Comparison of ENCODE assay signal across 1 cellular context in the genomic region with DNA sequence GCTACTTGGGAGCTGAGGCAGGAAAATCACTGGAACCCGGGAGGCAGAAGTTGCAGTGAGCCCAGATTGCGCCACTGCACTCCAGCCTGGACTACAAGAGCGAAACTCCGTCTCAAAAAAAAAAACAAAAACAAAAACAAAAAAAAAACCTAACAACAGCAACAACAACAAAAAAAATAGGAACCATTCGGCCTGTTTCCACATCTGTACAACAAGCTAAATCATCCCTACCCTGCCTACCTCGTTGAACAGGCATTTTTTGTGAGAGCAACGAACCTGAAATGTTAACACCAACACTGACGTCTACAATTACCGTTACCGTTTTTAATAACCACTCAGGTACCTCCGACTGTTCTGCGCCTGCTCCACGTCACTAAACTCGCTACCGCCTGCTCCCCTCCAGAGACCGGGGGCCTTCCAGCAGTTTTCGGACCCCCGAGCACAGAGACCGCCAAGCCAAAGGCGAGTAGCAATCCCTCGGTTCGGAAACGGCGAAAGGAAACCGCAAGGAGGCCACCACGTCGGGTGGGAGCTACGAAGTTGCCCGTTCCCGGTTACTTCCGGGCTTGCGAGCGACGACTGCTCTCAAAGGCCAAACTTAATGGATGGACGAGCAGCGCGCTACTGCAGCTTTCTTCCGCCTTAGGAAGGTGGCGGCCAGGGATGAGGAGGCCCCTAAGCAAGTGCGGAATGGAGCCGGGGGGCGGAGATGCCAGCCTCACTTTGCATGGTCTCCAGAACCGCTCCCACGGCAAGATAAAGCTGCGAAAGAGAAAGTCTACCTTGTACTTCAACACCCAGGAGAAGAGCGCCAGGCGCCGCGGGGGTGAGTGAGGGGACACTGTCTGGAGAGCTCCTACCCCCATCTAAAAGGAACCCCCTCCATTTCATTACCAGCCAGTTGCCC.
A peak's percentile ranks its signal among the peaks of the same experiment; 100 is the strongest.
TF ChIP-seq lines count a peak whose summit lies in the region.

PIGB (plus strand) TSS at position 635 of the 907 bp plus-strand sequence; CDS start at position 664, 29 bp downstream.
PIGBOS1 (minus strand) TSS at position 536 of the 907 bp plus-strand sequence. CDS start 1,331 bp downstream, outside the sequence.

TF ChIP-seq in HepG2, 621 proteins besides CTCF, POLR2A, EP300 and RAD21 (continued from another document and continues in another):
- TF ChIP-seq HMG20A (CRISPR knock-in tag; IDR thresholded peaks at IDR 0.05; ENCODE audit: borderline replicate concordance), result no peak; the same call in 1 of the 2 replicates
- TF ChIP-seq ZNF773 (CRISPR knock-in tag; IDR thresholded peaks at IDR 0.05; ENCODE audit: borderline replicate concordance), result peak; percentile 27; the same call in 1 of the 2 replicates
- TF ChIP-seq ZNF34 (CRISPR knock-in tag; IDR thresholded peaks at IDR 0.05; ENCODE audit: borderline replicate concordance), result peak; percentile 95; the same call in 1 of the 2 replicates
- TF ChIP-seq ZNF546 (CRISPR knock-in tag; conservative IDR thresholded peaks at IDR 0.05), result no peak
- TF ChIP-seq ZNF512B (CRISPR knock-in tag; IDR thresholded peaks at IDR 0.05; ENCODE audit: borderline replicate concordance), result 0 out of 2 replicates have a peak, but pooled peaks have one; percentile 16
- peak; percentile 51 for TF ChIP-seq ZNF280D (CRISPR knock-in tag; IDR thresholded peaks at IDR 0.05)
- peak; percentile 57 for TF ChIP-seq ZBTB21 (CRISPR knock-in tag; IDR thresholded peaks at IDR 0.05)
- TF ChIP-seq, protein P1, sequence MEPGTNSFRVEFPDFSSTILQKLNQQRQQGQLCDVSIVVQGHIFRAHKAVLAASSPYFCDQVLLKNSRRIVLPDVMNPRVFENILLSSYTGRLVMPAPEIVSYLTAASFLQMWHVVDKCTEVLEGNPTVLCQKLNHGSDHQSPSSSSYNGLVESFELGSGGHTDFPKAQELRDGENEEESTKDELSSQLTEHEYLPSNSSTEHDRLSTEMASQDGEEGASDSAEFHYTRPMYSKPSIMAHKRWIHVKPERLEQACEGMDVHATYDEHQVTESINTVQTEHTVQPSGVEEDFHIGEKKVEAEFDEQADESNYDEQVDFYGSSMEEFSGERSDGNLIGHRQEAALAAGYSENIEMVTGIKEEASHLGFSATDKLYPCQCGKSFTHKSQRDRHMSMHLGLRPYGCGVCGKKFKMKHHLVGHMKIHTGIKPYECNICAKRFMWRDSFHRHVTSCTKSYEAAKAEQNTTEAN (CRISPR knock-in tag; conservative IDR thresholded peaks at IDR 0.05), result 0 out of 2 replicates have a peak, but pooled peaks have one; percentile 9
- 0 out of 2 replicates have a peak, but pooled peaks have one; percentile 63 for TF ChIP-seq ZNF564 (CRISPR knock-in tag; IDR thresholded peaks at IDR 0.05)
- TF ChIP-seq ISX (CRISPR knock-in tag; conservative IDR thresholded peaks at IDR 0.05), result no peak
- 0 out of 2 replicates have a peak, but pooled peaks have one; percentile 44 for TF ChIP-seq ZNF761 (CRISPR knock-in tag; conservative IDR thresholded peaks at IDR 0.05)
- TF ChIP-seq ARNTL (CRISPR knock-in tag; IDR thresholded peaks at IDR 0.05), result peak; percentile 50; the same call in 1 of the 2 replicates
- peak; percentile 25; the same call in 1 of the 2 replicates for TF ChIP-seq ZNF124 (CRISPR knock-in tag; IDR thresholded peaks at IDR 0.05)
- peak; percentile 25; the same call in 1 of the 2 replicates for TF ChIP-seq TFDP1 (CRISPR knock-in tag; IDR thresholded peaks at IDR 0.05; ENCODE audit: borderline replicate concordance)
- TF ChIP-seq ELF1 (CRISPR knock-in tag; IDR thresholded peaks at IDR 0.05), result peak; percentile 100
- TF ChIP-seq USF2 (IDR thresholded peaks at IDR 0.05; ENCODE audit: low read depth, low read length), result no peak
- no peak for TF ChIP-seq USF2 (CRISPR knock-in tag; IDR thresholded peaks at IDR 0.05; ENCODE audit: borderline replicate concordance)
- TF ChIP-seq HOXA9 (CRISPR knock-in tag; IDR thresholded peaks at IDR 0.05; ENCODE audit: borderline replicate concordance), result 0 out of 2 replicates have a peak, but pooled peaks have one; percentile 23
- TF ChIP-seq, protein P2, sequence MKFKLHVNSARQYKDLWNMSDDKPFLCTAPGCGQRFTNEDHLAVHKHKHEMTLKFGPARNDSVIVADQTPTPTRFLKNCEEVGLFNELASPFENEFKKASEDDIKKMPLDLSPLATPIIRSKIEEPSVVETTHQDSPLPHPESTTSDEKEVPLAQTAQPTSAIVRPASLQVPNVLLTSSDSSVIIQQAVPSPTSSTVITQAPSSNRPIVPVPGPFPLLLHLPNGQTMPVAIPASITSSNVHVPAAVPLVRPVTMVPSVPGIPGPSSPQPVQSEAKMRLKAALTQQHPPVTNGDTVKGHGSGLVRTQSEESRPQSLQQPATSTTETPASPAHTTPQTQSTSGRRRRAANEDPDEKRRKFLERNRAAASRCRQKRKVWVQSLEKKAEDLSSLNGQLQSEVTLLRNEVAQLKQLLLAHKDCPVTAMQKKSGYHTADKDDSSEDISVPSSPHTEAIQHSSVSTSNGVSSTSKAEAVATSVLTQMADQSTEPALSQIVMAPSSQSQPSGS (CRISPR knock-in tag; IDR thresholded peaks at IDR 0.05), result peak; percentile 86
- TF ChIP-seq, protein P3, sequence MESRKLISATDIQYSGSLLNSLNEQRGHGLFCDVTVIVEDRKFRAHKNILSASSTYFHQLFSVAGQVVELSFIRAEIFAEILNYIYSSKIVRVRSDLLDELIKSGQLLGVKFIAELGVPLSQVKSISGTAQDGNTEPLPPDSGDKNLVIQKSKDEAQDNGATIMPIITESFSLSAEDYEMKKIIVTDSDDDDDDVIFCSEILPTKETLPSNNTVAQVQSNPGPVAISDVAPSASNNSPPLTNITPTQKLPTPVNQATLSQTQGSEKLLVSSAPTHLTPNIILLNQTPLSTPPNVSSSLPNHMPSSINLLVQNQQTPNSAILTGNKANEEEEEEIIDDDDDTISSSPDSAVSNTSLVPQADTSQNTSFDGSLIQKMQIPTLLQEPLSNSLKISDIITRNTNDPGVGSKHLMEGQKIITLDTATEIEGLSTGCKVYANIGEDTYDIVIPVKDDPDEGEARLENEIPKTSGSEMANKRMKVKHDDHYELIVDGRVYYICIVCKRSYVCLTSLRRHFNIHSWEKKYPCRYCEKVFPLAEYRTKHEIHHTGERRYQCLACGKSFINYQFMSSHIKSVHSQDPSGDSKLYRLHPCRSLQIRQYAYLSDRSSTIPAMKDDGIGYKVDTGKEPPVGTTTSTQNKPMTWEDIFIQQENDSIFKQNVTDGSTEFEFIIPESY (CRISPR knock-in tag; IDR thresholded peaks at IDR 0.05), result 0 out of 2 replicates have a peak, but pooled peaks have one; percentile 17
- no peak for TF ChIP-seq TCF7L2 (IDR thresholded peaks at IDR 0.05; ENCODE audit: low read depth, low read length)
- no peak for TF ChIP-seq ZNF10 (CRISPR knock-in tag; IDR thresholded peaks at IDR 0.05; ENCODE audit: borderline replicate concordance, low read depth)
- TF ChIP-seq, protein P4, sequence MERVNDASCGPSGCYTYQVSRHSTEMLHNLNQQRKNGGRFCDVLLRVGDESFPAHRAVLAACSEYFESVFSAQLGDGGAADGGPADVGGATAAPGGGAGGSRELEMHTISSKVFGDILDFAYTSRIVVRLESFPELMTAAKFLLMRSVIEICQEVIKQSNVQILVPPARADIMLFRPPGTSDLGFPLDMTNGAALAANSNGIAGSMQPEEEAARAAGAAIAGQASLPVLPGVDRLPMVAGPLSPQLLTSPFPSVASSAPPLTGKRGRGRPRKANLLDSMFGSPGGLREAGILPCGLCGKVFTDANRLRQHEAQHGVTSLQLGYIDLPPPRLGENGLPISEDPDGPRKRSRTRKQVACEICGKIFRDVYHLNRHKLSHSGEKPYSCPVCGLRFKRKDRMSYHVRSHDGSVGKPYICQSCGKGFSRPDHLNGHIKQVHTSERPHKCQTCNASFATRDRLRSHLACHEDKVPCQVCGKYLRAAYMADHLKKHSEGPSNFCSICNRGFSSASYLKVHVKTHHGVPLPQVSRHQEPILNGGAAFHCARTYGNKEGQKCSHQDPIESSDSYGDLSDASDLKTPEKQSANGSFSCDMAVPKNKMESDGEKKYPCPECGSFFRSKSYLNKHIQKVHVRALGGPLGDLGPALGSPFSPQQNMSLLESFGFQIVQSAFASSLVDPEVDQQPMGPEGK (CRISPR knock-in tag; IDR thresholded peaks at IDR 0.05), result peak; percentile 82
- TF ChIP-seq MAF1 (CRISPR knock-in tag; IDR thresholded peaks at IDR 0.05; ENCODE audit: borderline replicate concordance), result 0 out of 2 replicates have a peak, but pooled peaks have one; percentile 17
- TF ChIP-seq TARDBP (CRISPR knock-in tag; IDR thresholded peaks at IDR 0.05), result peak; percentile 77; the same call in 1 of the 2 replicates
- TF ChIP-seq SAFB2 (CRISPR knock-in tag; IDR thresholded peaks at IDR 0.05; ENCODE audit: borderline replicate concordance, low read depth), result 0 out of 2 replicates have a peak, but pooled peaks have one; percentile 20
- TF ChIP-seq ZNF749 (CRISPR knock-in tag; IDR thresholded peaks at IDR 0.05; ENCODE audit: borderline replicate concordance), result no peak
- no peak for TF ChIP-seq MBD4 (IDR thresholded peaks at IDR 0.05; ENCODE audit: borderline replicate concordance, low read length)
- peak; percentile 27; the same call in 1 of the 2 replicates for TF ChIP-seq KLF6 (CRISPR knock-in tag; IDR thresholded peaks at IDR 0.05)
- peak; percentile 86; the same call in 1 of the 2 replicates for TF ChIP-seq ZNF543 (CRISPR knock-in tag; IDR thresholded peaks at IDR 0.05)
- peak; percentile 61 for TF ChIP-seq PTBP1 (IDR thresholded peaks at IDR 0.05; ENCODE audit: low read depth, low read length, poor library complexity, severe bottlenecking)
- peak; percentile 84 for TF ChIP-seq ZBTB7B (CRISPR knock-in tag; IDR thresholded peaks at IDR 0.05)
- TF ChIP-seq, protein P5, sequence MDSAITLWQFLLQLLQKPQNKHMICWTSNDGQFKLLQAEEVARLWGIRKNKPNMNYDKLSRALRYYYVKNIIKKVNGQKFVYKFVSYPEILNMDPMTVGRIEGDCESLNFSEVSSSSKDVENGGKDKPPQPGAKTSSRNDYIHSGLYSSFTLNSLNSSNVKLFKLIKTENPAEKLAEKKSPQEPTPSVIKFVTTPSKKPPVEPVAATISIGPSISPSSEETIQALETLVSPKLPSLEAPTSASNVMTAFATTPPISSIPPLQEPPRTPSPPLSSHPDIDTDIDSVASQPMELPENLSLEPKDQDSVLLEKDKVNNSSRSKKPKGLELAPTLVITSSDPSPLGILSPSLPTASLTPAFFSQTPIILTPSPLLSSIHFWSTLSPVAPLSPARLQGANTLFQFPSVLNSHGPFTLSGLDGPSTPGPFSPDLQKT (CRISPR knock-in tag; IDR thresholded peaks at IDR 0.05; ENCODE audit: borderline replicate concordance), result no peak
- peak; percentile 39; the same call in 1 of the 2 replicates for TF ChIP-seq ESRRA (CRISPR knock-in tag; IDR thresholded peaks at IDR 0.05; ENCODE audit: low read depth)
- TF ChIP-seq ZNF224 (CRISPR knock-in tag; IDR thresholded peaks at IDR 0.05), result 0 out of 2 replicates have a peak, but pooled peaks have one; percentile 59
